8 cellular contexts compared by ENCODE assay signal in genomic region chr3:184354121-184354728, GRCh38. TPM values are rescaled to one million over a fixed set of nuclear protein-coding genes. Genes with fewer than 3 reads are reported as not detected.
A peak's percentile ranks its signal among the peaks of the same experiment; 100 is the strongest.
DNase-seq lines count a peak whose midpoint lies in the region; ATAC-seq and TF ChIP-seq lines count a peak whose summit lies in the region.

No MANE protein-coding gene starts in this region.

- H3K27me3 ChIP-seq in tibial nerve, result no peaks in the 10 kb centered on the region

- H3K9me3 ChIP-seq in tibial nerve, result no peaks in the 10 kb centered on the region

- WGBS in tibial nerve, 2 donors, result 45 to 54% methylated on average over 8 to 13 of the region's 18 CpGs

- no peak for TF ChIP-seq POLR2A in tibial nerve (IDR thresholded peaks at IDR 0.05)

- H3K36me3 ChIP-seq in tibial nerve, result peaks cover 0 to 64% (median 0%) of the 10 kb centered on the region in 3 donors

- TF ChIP-seq CTCF in natural killer cell (IDR thresholded peaks at IDR 0.05) (peak; percentile 68), tibial nerve (IDR thresholded peaks at IDR 0.05) (peak; percentile 56 to 75 (median 66))

- no peaks in the 10 kb centered on the region for H3K27me3 Mint-ChIP-seq in activated CD4-positive, alpha-beta T cell treated with anti-CD3 and anti-CD28 coated beads, Interleukin-2, amount 10 ng/mL, durations not matched to agents 24 days and 14 days
- H3K27me3 Mint-ChIP-seq in effector memory CD8-positive, alpha-beta T cell, result no peaks in the 10 kb centered on the region
- no peaks in the 10 kb centered on the region for H3K27me3 Mint-ChIP-seq in natural killer cell (ENCODE audit: low read depth in 2 of 2)

- intact Hi-C loops in activated CD4-positive, alpha-beta T cell treated with anti-CD3 and anti-CD28 coated beads, Interleukin-2, amount 10 ng/mL, durations not matched to agents 24 days and 14 days (cut with micrococcal nuclease), result no loop called here
- intact Hi-C loops in natural killer cell (cut with micrococcal nuclease), result loop anchor here (1.0 kb wide), 1 partner anchor 159 kb away; no protein-coding TSS in a partner anchor

- H3K4me3 ChIP-seq in tibial nerve, result no peak overlapping the region

- H3K9me3 Mint-ChIP-seq in activated CD4-positive, alpha-beta T cell treated with anti-CD3 and anti-CD28 coated beads, Interleukin-2, amount 10 ng/mL, durations not matched to agents 24 days and 14 days, result no peaks in the 10 kb centered on the region
- no peaks in the 10 kb centered on the region for H3K9me3 Mint-ChIP-seq in effector memory CD8-positive, alpha-beta T cell
- no peaks in the 10 kb centered on the region for H3K9me3 Mint-ChIP-seq in natural killer cell

- H3K27ac ChIP-seq in tibial nerve, result peak overlapping the region in 2 of 4 donors; percentile 34 to 73

- peak; percentile 61 for DNase-seq in Daoy (ENCODE audit: low read depth)
- DNase-seq in HT1080 (ENCODE audit: low read depth), result peak; percentile 61
- DNase-seq in activated CD4-positive, alpha-beta T cell treated with anti-CD3 and anti-CD28 coated beads, Interleukin-2, amount 10 ng/mL, durations not matched to agents 24 days and 14 days, result peak; percentile 87
- peak; percentile 48 to 59 (median 51) for DNase-seq in effector memory CD8-positive, alpha-beta T cell
- peak; percentile 60 for DNase-seq in natural killer cell
- peak in 1 of 2 donors; percentile 50 for DNase-seq in tibial nerve (ENCODE audit: low spot score in 2 of 2)

- ATAC-seq in effector memory CD8-positive, alpha-beta T cell (replicated peaks), result peak; percentile 78
- peak; percentile 71 to 94 (median 83) for ATAC-seq in natural killer cell
- no peak for ATAC-seq in HG02981 (IDR thresholded peaks at IDR 0.05; ENCODE audit: unreplicated experiment)
- ATAC-seq in GM21367 (IDR thresholded peaks at IDR 0.05; ENCODE audit: unreplicated experiment), result no peak

- TF ChIP-seq EP300 in tibial nerve (IDR thresholded peaks at IDR 0.05), result no peak

- H3K4me1 ChIP-seq in tibial nerve, result peaks cover 0 to 76% (median 17%) of the 10 kb centered on the region in 4 donors

- H3K36me3 Mint-ChIP-seq in activated CD4-positive, alpha-beta T cell treated with anti-CD3 and anti-CD28 coated beads, Interleukin-2, amount 10 ng/mL, durations not matched to agents 24 days and 14 days (ENCODE audit: low read depth), result no peaks in the 10 kb centered on the region
- H3K36me3 Mint-ChIP-seq in effector memory CD8-positive, alpha-beta T cell (ENCODE audit: insufficient read depth), result peaks cover 5% of the 10 kb centered on the region
- H3K36me3 Mint-ChIP-seq in natural killer cell, result no peaks in the 10 kb centered on the region

- no peak overlapping the region for H3K27ac Mint-ChIP-seq in activated CD4-positive, alpha-beta T cell treated with anti-CD3 and anti-CD28 coated beads, Interleukin-2, amount 10 ng/mL, durations not matched to agents 24 days and 14 days
- no peak overlapping the region for H3K27ac Mint-ChIP-seq in effector memory CD8-positive, alpha-beta T cell
- peak overlapping the region in 1 of 2 donors; percentile 69 for H3K27ac Mint-ChIP-seq in natural killer cell

- H3K4me1 Mint-ChIP-seq in activated CD4-positive, alpha-beta T cell treated with anti-CD3 and anti-CD28 coated beads, Interleukin-2, amount 10 ng/mL, durations not matched to agents 24 days and 14 days, result no peaks in the 10 kb centered on the region
- H3K4me1 Mint-ChIP-seq in effector memory CD8-positive, alpha-beta T cell (ENCODE audit: low read depth in 2 of 2), result peaks cover 0 to 3% of the 10 kb centered on the region in 2 donors
- H3K4me1 Mint-ChIP-seq in natural killer cell, result no peaks in the 10 kb centered on the region

- no peak overlapping the region for H3K4me3 Mint-ChIP-seq in activated CD4-positive, alpha-beta T cell treated with anti-CD3 and anti-CD28 coated beads, Interleukin-2, amount 10 ng/mL, durations not matched to agents 24 days and 14 days
- H3K4me3 Mint-ChIP-seq in effector memory CD8-positive, alpha-beta T cell, result peak overlapping the region; percentile 22 to 25
- peak overlapping the region; percentile 45 for H3K4me3 Mint-ChIP-seq in natural killer cell

RNA-seq across cellular contexts. Expression of gene CLCN2, which starts 7.2 kb away (rescaled TPM):
- total RNA-seq in Daoy (2014; rRNA removed; shearing (Covaris generic)), result 3.5 and 4.7 TPM in 2 replicates
- total RNA-seq in HT1080 (2014; rRNA removed; shearing (Covaris generic)), result 13.9 and 21.1 TPM in 2 replicates
- polyA plus RNA-seq in HT1080 (2015; cell fraction: cytosol; rRNA removed), result 6.2 and 7.1 TPM in 2 replicates
- polyA plus RNA-seq in HT1080 (2015; cell fraction: nucleus; rRNA removed), result 27.3 and 34.5 TPM in 2 replicates
- total RNA-seq in activated CD4-positive, alpha-beta T cell treated with anti-CD3 and anti-CD28 coated beads, Interleukin-2, amount 10 ng/mL, durations not matched to agents 24 days and 14 days, result 8.3 and 8.4 TPM in 2 replicates
- total RNA-seq in natural killer cell (1 to 10 TPM; 7.8 to 8.2 (median 8.1) TPM), tibial nerve (10 to 100 TPM; 51.3 to 86.3 (median 54.9) TPM)

RNA-seq across cellular contexts. Expression of gene POLR2H, which starts 7.3 kb away (rescaled TPM):
- 265 and 371 TPM in 2 replicates for total RNA-seq in Daoy (2014; rRNA removed; shearing (Covaris generic))
- total RNA-seq in HT1080 (2014; rRNA removed; shearing (Covaris generic)), result 327 and 330 TPM in 2 replicates
- 326 and 401 TPM in 2 replicates for polyA plus RNA-seq in HT1080 (2015; cell fraction: cytosol; rRNA removed)
- polyA plus RNA-seq in HT1080 (2015; cell fraction: nucleus; rRNA removed), result 386 and 402 TPM in 2 replicates
- total RNA-seq in activated CD4-positive, alpha-beta T cell treated with anti-CD3 and anti-CD28 coated beads, Interleukin-2, amount 10 ng/mL, durations not matched to agents 24 days and 14 days, result 159 and 161 TPM in 2 replicates
- 10 to 100 TPM; 33.0 to 49.8 (median 41.1) TPM for total RNA-seq in natural killer cell
- total RNA-seq in tibial nerve, result 100 to 1,000 TPM in 1 of 4 donors, 10 to 100 TPM in 3; 65.1 to 181 (median 95.3) TPM

RNA-seq across cellular contexts. Expression of gene FAM131A, which starts 16.8 kb away (rescaled TPM):
- 23.7 and 28.0 TPM in 2 replicates for total RNA-seq in Daoy (2014; rRNA removed; shearing (Covaris generic))
- 61.8 and 71.7 TPM in 2 replicates for total RNA-seq in HT1080 (2014; rRNA removed; shearing (Covaris generic))
- polyA plus RNA-seq in HT1080 (2015; cell fraction: cytosol; rRNA removed), result 66.2 and 70.4 TPM in 2 replicates
- polyA plus RNA-seq in HT1080 (2015; cell fraction: nucleus; rRNA removed), result 70.6 and 75.6 TPM in 2 replicates
- total RNA-seq in activated CD4-positive, alpha-beta T cell treated with anti-CD3 and anti-CD28 coated beads, Interleukin-2, amount 10 ng/mL, durations not matched to agents 24 days and 14 days, result 8.6 and 8.7 TPM in 2 replicates
- total RNA-seq in natural killer cell (1 to 10 TPM; 6.9 to 8.8 (median 8.5) TPM), tibial nerve (10 to 100 TPM; 35.0 to 45.3 (median 39.6) TPM)

RNA-seq across cellular contexts. Expression of gene THPO, which starts 23.8 kb away (rescaled TPM):
- total RNA-seq in Daoy (2014; rRNA removed; shearing (Covaris generic)), result not detected in 2 replicates
- total RNA-seq in HT1080 (2014; rRNA removed; shearing (Covaris generic)), result not detected in 2 replicates
- 0.08 and 0.34 TPM in 2 replicates for polyA plus RNA-seq in HT1080 (2015; cell fraction: cytosol; rRNA removed)
- 0.28 TPM in 1 of 2 replicates, not detected in the other for polyA plus RNA-seq in HT1080 (2015; cell fraction: nucleus; rRNA removed)
- not detected in 2 replicates for total RNA-seq in activated CD4-positive, alpha-beta T cell treated with anti-CD3 and anti-CD28 coated beads, Interleukin-2, amount 10 ng/mL, durations not matched to agents 24 days and 14 days
- total RNA-seq in natural killer cell (not detected), tibial nerve (under 1 TPM in 3 of 4 donors, not detected in 1; 0.20 to 0.84 (median 0.44) TPM)

RNA-seq across cellular contexts. Expression of gene CHRD, which starts 25.6 kb away (rescaled TPM):
- total RNA-seq in Daoy (2014; rRNA removed; shearing (Covaris generic)), result 0.11 and 1.6 TPM in 2 replicates
- total RNA-seq in HT1080 (2014; rRNA removed; shearing (Covaris generic)), result 0.43 and 1.2 TPM in 2 replicates
- polyA plus RNA-seq in HT1080 (2015; cell fraction: cytosol; rRNA removed), result 0.35 and 0.47 TPM in 2 replicates
- 1.8 and 7.7 TPM in 2 replicates for polyA plus RNA-seq in HT1080 (2015; cell fraction: nucleus; rRNA removed)
- total RNA-seq in activated CD4-positive, alpha-beta T cell treated with anti-CD3 and anti-CD28 coated beads, Interleukin-2, amount 10 ng/mL, durations not matched to agents 24 days and 14 days, result 0.07 TPM in 1 of 2 replicates, not detected in the other
- total RNA-seq in natural killer cell (under 1 TPM in 1 of 3 donors, not detected in 2; 0.78 TPM), tibial nerve (10 to 100 TPM; 29.1 to 44.6 (median 34.3) TPM)

Comparison
In these comparisons a context has a peak if more than half of its experiments do, and no peak if none do; other contexts are left out.
1. ATAC-seq: peak in effector memory CD8-positive, alpha-beta T cell (single experiment) and natural killer cell (3 of 3); none in HG02981 (single experiment) and GM21367 (single experiment).